Comparison of ENCODE assay signal across 34 cellular contexts in the genomic region with DNA sequence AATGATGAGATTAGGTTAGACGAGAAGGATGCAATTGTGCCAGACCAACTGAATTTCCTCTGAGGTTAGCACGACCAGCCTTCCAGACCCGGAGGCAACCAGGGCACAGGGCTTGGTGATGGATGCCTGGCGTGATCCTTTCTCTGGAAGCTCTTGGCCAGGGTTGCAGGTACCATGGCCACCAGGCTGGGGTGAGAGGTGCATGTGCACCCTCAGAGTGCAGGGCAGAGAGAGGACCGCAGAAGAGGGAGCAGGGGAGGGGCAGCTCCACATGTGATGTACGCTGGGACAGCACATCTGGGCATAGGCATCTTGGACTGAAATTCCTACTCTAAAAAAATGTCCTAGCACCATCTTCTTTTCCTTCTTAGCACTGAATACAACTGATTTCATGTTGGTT. TPM values are rescaled to one million over a fixed set of nuclear protein-coding genes. Genes with fewer than 3 reads are reported as not detected.
"Had no signal": no experiment of that assay in that cellular context is flagged by ENCODE, and none has a peak within 500 bp of the region (broad histone marks: within the 10 kb centered on the region; RNA-seq: fewer than 3 reads in every experiment).

No MANE protein-coding gene starts in this region.

- H3K9me3 ChIP-seq: ascending aorta had no signal

- ATAC-seq: activated CD4-positive, alpha-beta T cell treated with anti-CD3 and anti-CD28 coated beads for 36 hours; activated CD4-positive, CD25-positive, alpha-beta regulatory T cell treated with anti-CD3 and anti-CD28 coated beads, Interleukin-2, amount 50 U/mL, for 24 hours; activated CD8-positive, alpha-beta memory T cell treated with anti-CD3 and anti-CD28 coated beads, Interleukin-2, amount 10 ng/mL, durations not matched to agents 7 days and 5 days; activated CD8-positive, alpha-beta T cell treated with anti-CD3 and anti-CD28 coated beads, Interleukin-2, amount 10 ng/mL, durations not matched to agents 7 days and 5 days; activated naive CD8-positive, alpha-beta T cell treated with anti-CD3 and anti-CD28 coated beads, Interleukin-2, amount 50 U/mL, for 24 hours; T-cell had no signal

- H3K27ac ChIP-seq: ascending aorta, cardiac muscle cell, VCaP had no signal

- H3K4me3 ChIP-seq: ascending aorta, cardiac muscle cell had no signal

- H3K27me3 ChIP-seq: ascending aorta had no signal

- DNase-seq: activated CD4-positive, alpha-beta memory T cell treated with anti-CD3 and anti-CD28 coated beads, Interleukin-2, amount 10 ng/mL, durations not matched to agents 7 days and 5 days; activated CD4-positive, alpha-beta T cell treated with anti-CD3 and anti-CD28 coated beads for 1 hour; activated CD4-positive, alpha-beta T cell treated with anti-CD3 and anti-CD28 coated beads for 36 hours; activated CD4-positive, alpha-beta T cell treated with anti-CD3 and anti-CD28 coated beads for 48 hours; activated CD4-positive, alpha-beta T cell treated with anti-CD3 and anti-CD28 coated beads, Interleukin-2, amount 10 ng/mL, durations not matched to agents 7 days and 5 days; activated CD4-positive, alpha-beta T cell treated with anti-CD3 and anti-CD28 coated beads, Interleukin-2, amount 50 U/mL, for 48 hours; activated CD4-positive, CD25-positive, alpha-beta regulatory T cell; activated CD8-positive, alpha-beta memory T cell treated with anti-CD3 and anti-CD28 coated beads for 24 hours; activated CD8-positive, alpha-beta memory T cell treated with anti-CD3 and anti-CD28 coated beads, Interleukin-2, amount 10 ng/mL, durations not matched to agents 7 days and 5 days; activated CD8-positive, alpha-beta T cell treated with anti-CD3 and anti-CD28 coated beads, Interleukin-2, amount 10 ng/mL, durations not matched to agents 7 days and 5 days; activated effector memory CD4-positive, alpha-beta T cell treated with Interleukin-2 at 50 U/mL for 16 hours; activated gamma-delta T cell; activated naive CD4-positive, alpha-beta T cell treated with anti-CD3 and anti-CD28 coated beads, Interleukin-2, amount 10 ng/mL, durations not matched to agents 7 days and 5 days; activated naive CD4-positive, alpha-beta T cell treated with Interleukin-2 at 50 U/mL for 16 hours; activated naive CD8-positive, alpha-beta T cell treated with anti-CD3 and anti-CD28 coated beads, Interleukin-2, amount 10 ng/mL, durations not matched to agents 7 days and 5 days; activated naive CD8-positive, alpha-beta T cell treated with anti-CD3 and anti-CD28 coated beads, Interleukin-2, amount 50 U/mL, for 24 hours; activated T-cell treated with anti-CD3 and anti-CD28 coated beads, Interleukin-2, amount 50 U/mL, for 24 hours; activated T-cell treated with anti-CD3 and anti-CD28 coated beads, Interleukin-2, amount 50 U/mL, for 48 hours; amygdala; anterior cingulate cortex; caudate nucleus; cerebellar nuclear complex; T-cell; T-helper 2 cell; T-helper 9 cell had no signal

- FAIRE-seq: bronchial epithelial cell, TTC549 had no signal

- H3K36me3 ChIP-seq: ascending aorta, cardiac muscle cell had no signal

RNA-seq across cellular contexts. Expression of gene KCNJ1, which starts 10.9 kb away (rescaled TPM):
- total RNA-seq: activated CD4-positive, alpha-beta memory T cell treated with anti-CD3 and anti-CD28 coated beads, Interleukin-2, amount 10 ng/mL, durations not matched to agents 7 days and 5 days; activated CD4-positive, alpha-beta T cell treated with anti-CD3 and anti-CD28 coated beads for 36 hours; activated CD4-positive, alpha-beta T cell treated with anti-CD3 and anti-CD28 coated beads, Interleukin-2, amount 10 ng/mL, durations not matched to agents 7 days and 5 days; activated CD8-positive, alpha-beta memory T cell treated with anti-CD3 and anti-CD28 coated beads, Interleukin-2, amount 10 ng/mL, durations not matched to agents 7 days and 5 days; activated CD8-positive, alpha-beta T cell treated with anti-CD3 and anti-CD28 coated beads, Interleukin-2, amount 10 ng/mL, durations not matched to agents 7 days and 5 days; activated T-helper 2 cell treated with anti-CD3 and anti-CD28 coated beads, Interferon-gamma antibody, Interleukin-2, Interleukin-4, amounts not matched to agents 10 μg/mL and 5 μg/mL and 100 μg/mL, durations not matched to agents 14 hours and 24 hours and 36 hours; ascending aorta; cardiac muscle cell; chondrocyte; T-cell; T-helper 1 cell treated with Interleukin-12 subunit alpha and Interleukin-12 subunit beta and Interleukin-4 antibody, amounts not matched to agents 30 ng/mL and 1 ng/mL, for 36 hours had no signal
- polyA plus RNA-seq: cardiac muscle cell had no signal

RNA-seq across cellular contexts. Expression of gene KCNJ5, which starts 34.9 kb away (rescaled TPM):
- total RNA-seq: activated CD4-positive, alpha-beta memory T cell treated with anti-CD3 and anti-CD28 coated beads, Interleukin-2, amount 10 ng/mL, durations not matched to agents 7 days and 5 days; activated CD4-positive, alpha-beta T cell treated with anti-CD3 and anti-CD28 coated beads for 36 hours; activated CD4-positive, alpha-beta T cell treated with anti-CD3 and anti-CD28 coated beads, Interleukin-2, amount 10 ng/mL, durations not matched to agents 7 days and 5 days; activated CD8-positive, alpha-beta memory T cell treated with anti-CD3 and anti-CD28 coated beads, Interleukin-2, amount 10 ng/mL, durations not matched to agents 7 days and 5 days; activated CD8-positive, alpha-beta T cell treated with anti-CD3 and anti-CD28 coated beads, Interleukin-2, amount 10 ng/mL, durations not matched to agents 7 days and 5 days; activated T-helper 2 cell treated with anti-CD3 and anti-CD28 coated beads, Interferon-gamma antibody, Interleukin-2, Interleukin-4, amounts not matched to agents 10 μg/mL and 5 μg/mL and 100 μg/mL, durations not matched to agents 14 hours and 24 hours and 36 hours; T-helper 1 cell treated with Interleukin-12 subunit alpha and Interleukin-12 subunit beta and Interleukin-4 antibody, amounts not matched to agents 30 ng/mL and 1 ng/mL, for 36 hours had no signal
